In the genomic region with DNA sequence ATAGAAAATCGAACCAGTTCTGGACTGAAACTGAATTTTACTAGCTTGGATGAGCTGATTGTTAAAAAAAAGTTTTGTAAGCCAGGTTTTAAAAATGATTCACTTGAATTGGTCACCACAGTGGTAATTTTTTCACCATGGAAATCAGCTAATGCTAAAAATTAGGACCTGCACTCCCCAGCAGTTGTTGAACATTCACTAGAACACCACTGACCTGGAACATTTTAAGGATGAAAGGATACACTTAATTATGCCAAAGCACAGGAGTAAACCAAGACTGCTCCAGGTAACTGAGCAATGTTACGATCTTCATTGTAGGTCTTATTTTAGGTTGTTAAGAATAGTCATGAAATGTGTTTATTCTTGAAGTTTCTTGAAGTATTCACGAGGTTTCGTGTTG, we compare ENCODE assay signal across 37 cellular contexts.
"Had no signal": no experiment of that assay in that cellular context is flagged by ENCODE, and none has a peak within 500 bp of the region (broad histone marks: within the 10 kb centered on the region; RNA-seq: fewer than 3 reads in every experiment).

No MANE protein-coding gene starts in this region.

- H3K27me3 Mint-ChIP-seq: activated B cell treated with CpG ODN at 0.5 μM for 24 hours; activated CD4-positive, alpha-beta memory T cell treated with anti-CD3 and anti-CD28 coated beads for 36 hours; activated CD4-positive, alpha-beta T cell treated with anti-CD3 and anti-CD28 coated beads, Interleukin-2, amount 10 ng/mL, durations not matched to agents 24 days and 14 days; activated CD8-positive, alpha-beta T cell treated with anti-CD3 and anti-CD28 coated beads for 36 hours; activated naive CD8-positive, alpha-beta T cell treated with anti-CD3 and anti-CD28 coated beads, Interleukin-2, amount 10 ng/mL, durations not matched to agents 7 days and 5 days; activated naive CD8-positive, alpha-beta T cell treated with anti-CD3 and anti-CD28 coated beads, Interleukin-2, amount 50 U/mL, for 24 hours; activated T-helper 17 cell treated with anti-CD3 and anti-CD28 coated beads, Interleukin-2, amount 50 U/mL, for 72 hours; brain; central memory CD8-positive, alpha-beta T cell had no signal

- H3K4me3 Mint-ChIP-seq: activated B cell treated with CpG ODN at 0.5 μM for 24 hours; activated CD4-positive, alpha-beta memory T cell treated with anti-CD3 and anti-CD28 coated beads for 36 hours; activated CD4-positive, alpha-beta T cell treated with anti-CD3 and anti-CD28 coated beads, Interleukin-2, amount 10 ng/mL, durations not matched to agents 24 days and 14 days; activated CD8-positive, alpha-beta T cell treated with anti-CD3 and anti-CD28 coated beads for 36 hours; activated naive CD4-positive, alpha-beta T cell treated with anti-CD3 and anti-CD28 coated beads for 36 hours; activated naive CD8-positive, alpha-beta T cell treated with anti-CD3 and anti-CD28 coated beads, Interleukin-2, amount 10 ng/mL, durations not matched to agents 7 days and 5 days; activated naive CD8-positive, alpha-beta T cell treated with anti-CD3 and anti-CD28 coated beads, Interleukin-2, amount 50 U/mL, for 24 hours; activated T-cell treated with anti-CD3 and anti-CD28 coated beads, Interleukin-2, amount 50 U/mL, for 4 hours; activated T-cell treated with anti-CD3 and anti-CD28 coated beads, Interleukin-2, amount 50 U/mL, for 72 hours; activated T-helper 1 cell treated with anti-CD3 and anti-CD28 coated beads, Interleukin-12 subunit alpha, Interleukin-12 subunit beta, Interleukin-2, Interleukin-4 antibody, amounts not matched to agents 30 ng/mL and 10 ng/mL and 1 ng/mL, durations not matched to agents 14 hours and 24 hours and 36 hours; activated T-helper 17 cell treated with anti-CD3 and anti-CD28 coated beads, Interleukin-2, amount 50 U/mL, for 72 hours; brain; central memory CD8-positive, alpha-beta T cell; T-helper 1 cell treated with Interleukin-12 subunit alpha and Interleukin-12 subunit beta and Interleukin-4 antibody, amounts not matched to agents 30 μg/mL and 1 μg/mL, for 36 hours had no signal

- H3K4me1 Mint-ChIP-seq: activated B cell treated with CpG ODN at 0.5 μM for 24 hours; activated CD4-positive, alpha-beta T cell treated with anti-CD3 and anti-CD28 coated beads, Interleukin-2, amount 10 ng/mL, durations not matched to agents 24 days and 14 days; activated naive CD8-positive, alpha-beta T cell treated with anti-CD3 and anti-CD28 coated beads, Interleukin-2, amount 10 ng/mL, durations not matched to agents 7 days and 5 days; activated naive CD8-positive, alpha-beta T cell treated with anti-CD3 and anti-CD28 coated beads, Interleukin-2, amount 50 U/mL, for 24 hours; activated T-helper 17 cell treated with anti-CD3 and anti-CD28 coated beads, Interleukin-2, amount 50 U/mL, for 72 hours; brain; central memory CD8-positive, alpha-beta T cell had no signal

- H3K27ac ChIP-seq: ascending aorta, cardiac muscle cell, VCaP had no signal

- H3K4me1 ChIP-seq: ascending aorta had no signal

- H3K4me3 ChIP-seq: ascending aorta, cardiac muscle cell had no signal

- H3K27me3 ChIP-seq: ascending aorta, cardiac muscle cell had no signal

- H3K9me3 Mint-ChIP-seq: activated CD4-positive, alpha-beta T cell treated with anti-CD3 and anti-CD28 coated beads, Interleukin-2, amount 10 ng/mL, durations not matched to agents 24 days and 14 days; activated naive CD8-positive, alpha-beta T cell treated with anti-CD3 and anti-CD28 coated beads, Interleukin-2, amount 10 ng/mL, durations not matched to agents 7 days and 5 days had no signal

- DNase-seq: activated B cell treated with CpG ODN at 0.5 μM for 24 hours; activated CD4-positive, alpha-beta memory T cell treated with anti-CD3 and anti-CD28 coated beads for 36 hours; activated CD4-positive, alpha-beta T cell treated with anti-CD3 and anti-CD28 coated beads for 4 hours; activated CD4-positive, alpha-beta T cell treated with anti-CD3 and anti-CD28 coated beads, Interleukin-2, amount 10 ng/mL, durations not matched to agents 24 days and 14 days; activated CD4-positive, alpha-beta T cell treated with anti-CD3 and anti-CD28 coated beads, Interleukin-2, amount 50 U/mL, for 1 hour; activated CD4-positive, alpha-beta T cell treated with anti-CD3 and anti-CD28 coated beads, Interleukin-2, amount 50 U/mL, for 4 hours; activated CD4-positive, CD25-positive, alpha-beta regulatory T cell treated with anti-CD3 and anti-CD28 coated beads, Interleukin-2, amount 50 U/mL, for 72 hours; activated CD8-positive, alpha-beta memory T cell treated with anti-CD3 and anti-CD28 coated beads, Interleukin-2, amount 50 U/mL, for 4 hours; activated CD8-positive, alpha-beta T cell treated with anti-CD3 and anti-CD28 coated beads for 36 hours; activated effector memory CD4-positive, alpha-beta T cell treated with anti-CD3 and anti-CD28 coated beads, Interleukin-2, amount 50 U/mL, for 16 hours; activated gamma-delta T cell treated with Interleukin-2 at 50 U/mL for 16 hours; activated naive CD4-positive, alpha-beta T cell; activated naive CD4-positive, alpha-beta T cell treated with anti-CD3 and anti-CD28 coated beads for 36 hours; activated naive CD4-positive, alpha-beta T cell treated with anti-CD3 and anti-CD28 coated beads, Interleukin-2, amount 50 U/mL, for 16 hours; activated naive CD8-positive, alpha-beta T cell treated with anti-CD3 and anti-CD28 coated beads, Interleukin-2, amount 10 ng/mL, durations not matched to agents 7 days and 5 days; activated naive CD8-positive, alpha-beta T cell treated with anti-CD3 and anti-CD28 coated beads, Interleukin-2, amount 50 U/mL, for 24 hours; activated T-cell treated with anti-CD3 and anti-CD28 coated beads for 4 hours; activated T-cell treated with anti-CD3 and anti-CD28 coated beads, Interleukin-2, amount 50 U/mL, for 1 hour; activated T-cell treated with anti-CD3 and anti-CD28 coated beads, Interleukin-2, amount 50 U/mL, for 4 hours; activated T-cell treated with anti-CD3 and anti-CD28 coated beads, Interleukin-2, amount 50 U/mL, for 72 hours; amygdala; anterior cingulate cortex; caudate nucleus; cerebellar nuclear complex; T-helper 1 cell; T-helper 2 cell; T1000 had no signal

- H3K36me3 Mint-ChIP-seq: activated CD4-positive, alpha-beta memory T cell treated with anti-CD3 and anti-CD28 coated beads for 36 hours; activated naive CD4-positive, alpha-beta T cell treated with anti-CD3 and anti-CD28 coated beads, Interleukin-2, amount 50 U/mL, for 72 hours; activated naive CD8-positive, alpha-beta T cell treated with anti-CD3 and anti-CD28 coated beads, Interleukin-2, amount 10 ng/mL, durations not matched to agents 7 days and 5 days; brain had no signal

- FAIRE-seq: bronchial epithelial cell had no signal

- H3K27ac Mint-ChIP-seq: activated B cell treated with CpG ODN at 0.5 μM for 24 hours; activated CD4-positive, alpha-beta memory T cell treated with anti-CD3 and anti-CD28 coated beads for 36 hours; activated CD4-positive, alpha-beta T cell treated with anti-CD3 and anti-CD28 coated beads, Interleukin-2, amount 10 ng/mL, durations not matched to agents 24 days and 14 days; activated CD8-positive, alpha-beta T cell treated with anti-CD3 and anti-CD28 coated beads for 36 hours; activated naive CD4-positive, alpha-beta T cell treated with anti-CD3 and anti-CD28 coated beads for 36 hours; activated naive CD4-positive, alpha-beta T cell treated with anti-CD3 and anti-CD28 coated beads, Interleukin-2, amount 50 U/mL, for 72 hours; activated naive CD8-positive, alpha-beta T cell treated with anti-CD3 and anti-CD28 coated beads, Interleukin-2, amount 10 ng/mL, durations not matched to agents 7 days and 5 days; activated naive CD8-positive, alpha-beta T cell treated with anti-CD3 and anti-CD28 coated beads, Interleukin-2, amount 50 U/mL, for 24 hours; activated T-cell treated with anti-CD3 and anti-CD28 coated beads, Interleukin-2, amount 50 U/mL, for 72 hours; activated T-helper 1 cell treated with anti-CD3 and anti-CD28 coated beads, Interleukin-12 subunit alpha, Interleukin-12 subunit beta, Interleukin-2, Interleukin-4 antibody, amounts not matched to agents 30 ng/mL and 10 ng/mL and 1 ng/mL, durations not matched to agents 14 hours and 24 hours and 36 hours; activated T-helper 17 cell treated with anti-CD3 and anti-CD28 coated beads, Interleukin-2, amount 50 U/mL, for 72 hours; brain; T-helper 1 cell treated with Interleukin-12 subunit alpha and Interleukin-12 subunit beta and Interleukin-4 antibody, amounts not matched to agents 30 μg/mL and 1 μg/mL, for 36 hours had no signal

- H3K36me3 ChIP-seq: ascending aorta, cardiac muscle cell had no signal
